In the genomic region with DNA sequence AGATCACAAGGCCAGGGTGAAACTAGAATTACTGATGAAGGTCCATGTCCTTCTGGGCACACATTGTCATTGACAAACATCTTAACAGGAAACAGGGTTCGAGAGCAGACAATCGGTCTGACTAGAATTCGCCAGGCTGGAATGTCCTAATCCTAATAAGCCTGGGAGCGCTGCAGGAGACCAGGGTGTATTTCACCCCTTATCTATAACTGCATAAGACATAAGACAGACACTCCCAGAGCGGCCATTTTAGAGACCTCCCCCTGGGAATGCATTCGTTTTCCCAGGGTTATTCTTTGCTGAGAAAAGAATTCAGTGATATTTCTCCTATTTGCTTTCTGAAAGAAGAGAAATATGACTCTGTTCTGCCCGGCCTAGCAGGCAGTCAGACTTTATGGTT, we compare ENCODE assay signal across 6 cellular contexts.
DNase-seq lines count a peak whose midpoint lies in the region; FAIRE-seq and TF ChIP-seq lines count a peak whose summit lies in the region.
"Not testable (repeated sequence)": the region's sequence is repeated elsewhere in the genome, so short reads cannot be mapped to it uniquely, and the experiment has no call there.

No MANE protein-coding gene starts in this region.

- not testable (repeated sequence) for TF ChIP-seq CTCF in HEK293 (tag by site-specific recombination; IDR thresholded peaks at IDR 0.05); neural progenitor cell (IDR thresholded peaks at IDR 0.05)

- not testable (repeated sequence) for H3K4me3 Mint-ChIP-seq in neural progenitor cell

- peaks cover 17% of the 10 kb centered on the region for H3K36me3 Mint-ChIP-seq in neural progenitor cell

- H3K27ac Mint-ChIP-seq in neural progenitor cell, result peak overlapping the region; percentile 12

- H2AFZ ChIP-seq in neural progenitor cell (replicated peaks), result not testable (repeated sequence)

- CTCF ChIA-PET in HEK293 (lab: Yijun Ruan, JAX), result not testable (repeated sequence)

- not testable (repeated sequence) for H3K36me3 ChIP-seq in HEK293 (ENCODE audit: control insufficient read depth in 2 of 2, insufficient read depth in 1 of 2, low read length in 2 of 2); neural progenitor cell

- H3K9me3 Mint-ChIP-seq in neural progenitor cell, result peaks cover 34% of the 10 kb centered on the region

- H3K9me3 ChIP-seq in HEK293 (ENCODE audit: control insufficient read depth, insufficient read depth, low read depth, low read length); neural progenitor cell (ENCODE audit: low read depth): not testable (repeated sequence)
- H3K9me3 ChIP-seq in iPS-18c (ENCODE audit: control insufficient read depth, insufficient read depth, low read length), result peaks cover 11% of the 10 kb centered on the region

- POLR2A ChIA-PET in HEK293 (lab: Yijun Ruan, JAX), result not testable (repeated sequence)

- H3K4me1 ChIP-seq in HEK293 (ENCODE audit: control insufficient read depth, insufficient read depth, low read length), result not testable (repeated sequence)
- peaks cover 13% of the 10 kb centered on the region for H3K4me1 ChIP-seq in neural progenitor cell

- peak; percentile 36 for FAIRE-seq in HTR-8/SVneo (lab: Jason Lieb, UNC)

- H3K4me1 Mint-ChIP-seq in neural progenitor cell, result peaks cover 18% of the 10 kb centered on the region

- H4K20me1 ChIP-seq in neural progenitor cell (ENCODE audit: low read depth), result not testable (repeated sequence)

- H3F3A ChIP-seq in neural progenitor cell (ENCODE audit: low read depth), result not testable (repeated sequence)

- not testable (repeated sequence) for H3K27ac ChIP-seq in HEK293 (ENCODE audit: extremely low read depth, low read depth, low read length); neural progenitor cell

- H3K27me3 Mint-ChIP-seq in neural progenitor cell (ENCODE audit: insufficient read depth, low read depth), result not testable (repeated sequence)

- not testable (repeated sequence) for H3K9ac ChIP-seq in neural progenitor cell

- not testable (repeated sequence) for H3K4me2 ChIP-seq in neural progenitor cell

- not testable (repeated sequence) for H3K27me3 ChIP-seq in neural progenitor cell

- DNase-seq in ELF-1 (ENCODE audit: low read depth, low spot score) (peak; percentile 8), OCI-M1 (lab: John Stamatoyannopoulos, UW) (peak; percentile 24)
- not testable (repeated sequence) for DNase-seq in HTR-8/SVneo (ENCODE audit: insufficient read length, low spot score); neural progenitor cell (ENCODE audit: low spot score)

- not testable (repeated sequence) for H3K79me2 ChIP-seq in neural progenitor cell (ENCODE audit: low read depth)

- not testable (repeated sequence) for H3K4me3 ChIP-seq in HEK293 (ENCODE audit: low read depth, low read length); neural progenitor cell
- peak overlapping the region; percentile 3; the same call in 1 of the 2 replicates for H3K4me3 ChIP-seq in iPS-18c (ENCODE audit: insufficient read depth, low read depth, low read length)

TF ChIP-seq in HEK293, 187 proteins besides CTCF, POLR2A, EP300 and RAD21:
- TF ChIP-seq SETDB1 (IDR thresholded peaks at IDR 0.05; ENCODE audit: insufficient read length, low read length), result peak; percentile 63
TF ChIP-seq in HEK293: peak in this region for 1; not testable (repeated sequence) for 186.
